ENCODE assay signal across 8 cellular contexts in the genomic region with DNA sequence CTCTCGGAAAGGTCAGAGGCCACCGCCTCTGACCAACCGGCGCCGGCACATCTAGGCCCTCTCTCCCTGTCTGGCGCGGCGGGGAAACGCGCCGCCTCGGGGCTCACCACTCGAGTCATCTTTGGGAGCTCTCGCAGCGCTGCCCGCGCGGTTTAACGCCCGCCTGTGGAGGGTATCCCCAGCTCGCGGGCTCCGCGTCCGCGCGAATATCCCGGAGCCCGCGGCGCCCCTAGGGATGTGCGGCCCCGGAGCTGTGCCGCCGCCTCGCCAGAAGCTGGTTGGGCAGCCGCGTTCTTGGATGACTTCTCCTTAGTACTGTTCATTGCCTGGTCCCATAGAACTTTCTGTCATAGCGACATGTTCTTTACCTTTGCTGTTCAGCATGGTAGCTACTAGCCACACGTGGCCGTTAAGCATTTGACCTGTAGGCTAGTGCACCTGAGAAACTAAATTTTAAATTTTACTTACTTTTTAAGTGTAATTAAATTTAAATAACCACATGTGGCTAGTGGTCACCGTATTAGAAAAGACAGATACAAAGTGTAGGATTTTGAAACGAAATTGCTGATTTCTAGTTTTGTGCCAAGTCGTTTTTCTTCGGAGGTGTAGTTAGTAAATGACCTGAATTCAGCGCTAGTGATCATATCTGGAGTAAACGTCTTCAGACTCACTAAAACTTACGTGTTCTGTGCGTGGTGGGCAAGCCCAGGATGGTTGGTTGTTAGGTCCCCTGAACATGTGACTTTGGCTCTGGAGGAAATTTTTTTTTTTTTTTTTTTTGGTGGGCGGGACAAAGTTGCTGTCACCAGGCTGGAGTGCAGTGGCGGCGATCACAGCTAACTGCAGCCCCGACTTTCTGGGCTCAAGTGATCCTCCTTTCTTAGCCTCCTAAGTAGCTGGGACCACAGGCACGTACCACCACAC. TPM values are rescaled to one million over a fixed set of nuclear protein-coding genes. Genes with fewer than 3 reads are reported as not detected.
A peak's percentile ranks its signal among the peaks of the same experiment; 100 is the strongest.
DNase-seq lines count a peak whose midpoint lies in the region; ATAC-seq and TF ChIP-seq lines count a peak whose summit lies in the region.

No MANE protein-coding gene starts in this region.

- CTCF ChIA-PET in MCF 10A (lab: Yijun Ruan, JAX), result interaction anchor here (0.6 to 1.3 kb wide), 8 partner anchors 39 to 803 kb away, joined by 3 to 6 read pairs (median 4); a partner anchor contains a TSS

- ATAC-seq in GM21390 (IDR thresholded peaks at IDR 0.05; ENCODE audit: unreplicated experiment), result peak; percentile 17

- intact Hi-C loops in MCF 10A (cut with micrococcal nuclease), result loop anchor here (2.0 to 10.0 kb wide), 3 partner anchors 73 to 225 kb away; a partner anchor contains a TSS

- H3K36me3 Mint-ChIP-seq in IgD-negative memory B cell (no peaks in the 10 kb centered on the region), MCF 10A (ENCODE audit: insufficient read depth, unreplicated experiment) (peaks cover 35% of the 10 kb centered on the region)

- H3K4me3 Mint-ChIP-seq in IgD-negative memory B cell (peak overlapping the region; percentile 93 to 99 (median 96)), MCF 10A (ENCODE audit: unreplicated experiment) (peak overlapping the region; percentile 95)

- POLR2A ChIA-PET in MCF 10A (lab: Yijun Ruan, JAX), result interaction anchor here (0.6 to 3.4 kb wide), 41 partner anchors 9 to 926 kb away, joined by 3 to 46 read pairs (median 4); a partner anchor contains a TSS

- H3K4me1 Mint-ChIP-seq in IgD-negative memory B cell (peaks cover 14 to 21% (median 18%) of the 10 kb centered on the region in 3 donors), MCF 10A (ENCODE audit: insufficient read depth, unreplicated experiment) (no peaks in the 10 kb centered on the region)

- H3K9me3 Mint-ChIP-seq in IgD-negative memory B cell, result no peaks in the 10 kb centered on the region
- H3K9me3 Mint-ChIP-seq in MCF 10A (ENCODE audit: unreplicated experiment), result no peaks in the 10 kb centered on the region

- TSS peak; percentile 54 for BruUV-seq in MCF 10A (replicated peaks; lab: Mats Ljungman, UMichigan)

- H3K27ac Mint-ChIP-seq in IgD-negative memory B cell (peak overlapping the region; percentile 94 to 99 (median 95)), MCF 10A (ENCODE audit: low read depth, unreplicated experiment) (peak overlapping the region; percentile 96)

- no peak for TF ChIP-seq CTCF in MCF 10A (IDR thresholded peaks at IDR 0.05; ENCODE audit: unreplicated experiment)

- peak; percentile 9 for DNase-seq in COR-L47 (lab: John Stamatoyannopoulos, UW)
- peak; percentile 50 for DNase-seq in T-helper 22 cell (ENCODE audit: low read depth)
- DNase-seq in MCF 10A (ENCODE audit: unreplicated experiment), result peak; percentile 45
- DNase-seq in islet precursor cell, result peak; percentile 62
- peak; percentile 22 to 26 for DNase-seq in stimulated activated CD4-positive, alpha-beta T cell treated with anti-CD3 and anti-CD28 coated beads, Interleukin-1b, Interleukin-23, amount 100 ng/mL, for 4 hours (ENCODE audit: low read depth in 2 of 2)
- no peak for DNase-seq in NCI-H1436 treated with DMSO at 0.1 percent for 48 hours (lab: John Stamatoyannopoulos, UW)

- H3K27me3 Mint-ChIP-seq in IgD-negative memory B cell (no peaks in the 10 kb centered on the region), MCF 10A (ENCODE audit: insufficient read depth, unreplicated experiment) (no peaks in the 10 kb centered on the region)

RNA-seq across cellular contexts. Expression of a gene that starts 0.8 kb away (rescaled TPM):
- 88.4 TPM for polyA plus RNA-seq in IgD-negative memory B cell
- 152 and 167 TPM in 2 replicates for total RNA-seq in MCF 10A (2022)

RNA-seq across cellular contexts. Expression of a gene that starts 20.8 kb away (rescaled TPM):
- 13.7 TPM for polyA plus RNA-seq in IgD-negative memory B cell
- total RNA-seq in MCF 10A (2022), result 9.2 and 11.5 TPM in 2 replicates
